ENCODE assay signal across 18 cellular contexts in the genomic region with DNA sequence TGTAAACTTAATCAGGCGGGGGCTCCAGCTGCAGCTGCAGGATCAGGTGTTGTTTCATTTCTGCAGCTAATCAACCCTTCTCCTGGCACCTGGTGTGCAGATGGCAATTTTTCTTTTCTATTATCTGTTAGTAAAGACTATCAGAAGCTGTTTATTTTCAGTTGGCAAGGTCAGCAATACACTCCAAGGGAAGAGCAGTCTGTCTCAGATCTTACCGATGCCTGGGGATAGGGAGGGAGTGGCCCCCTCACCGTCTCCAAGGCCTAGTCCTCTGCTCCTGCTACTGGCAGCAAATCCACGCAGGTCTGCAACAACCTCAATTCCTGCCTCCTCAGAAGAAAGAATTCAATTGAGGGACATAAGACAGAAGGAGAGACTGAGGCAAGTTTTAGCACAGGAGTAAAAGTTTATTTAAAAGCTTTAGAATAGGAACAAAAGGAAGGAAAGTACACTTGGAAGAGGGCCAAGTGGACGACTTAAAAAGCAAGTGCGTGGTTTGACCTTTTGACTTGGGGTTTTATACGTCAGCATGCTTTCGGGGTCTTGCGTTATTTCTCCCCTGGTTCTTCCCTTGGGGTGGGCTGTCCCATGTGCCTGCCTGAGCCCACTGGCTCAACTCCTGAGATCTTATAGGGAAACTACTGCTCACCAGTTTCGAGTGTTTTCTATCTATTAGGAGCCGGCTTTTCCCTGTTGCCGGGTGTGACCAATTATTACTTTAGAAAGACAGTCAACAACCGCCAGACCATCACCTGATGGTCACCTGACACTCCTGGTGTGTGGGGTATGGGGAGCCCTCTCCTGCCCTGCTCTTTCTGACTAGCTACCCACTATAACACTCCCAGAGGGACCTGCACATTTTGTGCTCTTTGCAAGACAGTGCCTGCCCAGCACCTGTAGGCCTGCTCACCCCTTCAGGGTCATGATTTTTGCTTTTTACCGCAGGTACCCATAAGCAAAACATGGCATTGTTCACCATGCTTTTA. TPM values are rescaled to one million over a fixed set of nuclear protein-coding genes. Genes with fewer than 3 reads are reported as not detected.
DNase-seq lines count a peak whose midpoint lies in the region; ATAC-seq and TF ChIP-seq lines count a peak whose summit lies in the region.
"Had no signal": no experiment of that assay in that cellular context is flagged by ENCODE, and none has a peak within 500 bp of the region (broad histone marks: within the 10 kb centered on the region; RNA-seq: fewer than 3 reads in every experiment).

No MANE protein-coding gene starts in this region.

- H3K4me3 ChIP-seq in OCI-LY7 (ENCODE audit: low read depth, low read length, poor library complexity, severe bottlenecking) (no peak overlapping the region), neutrophil (ENCODE audit: low read depth in 1 of 2, low read length in 1 of 2) (no peak overlapping the region)
- H3K4me3 ChIP-seq: skin epidermis, testis had no signal

- peak overlapping the region in 1 of 10 donors; percentile 18 for H3K4me3 Mint-ChIP-seq in naive thymus-derived CD8-positive, alpha-beta T cell
- H3K4me3 Mint-ChIP-seq: memory B cell had no signal

- H3K9me2 ChIP-seq in OCI-LY7 (ENCODE audit: insufficient read depth, low read length): no peaks in the 10 kb centered on the region

- TF ChIP-seq CTCF in OCI-LY7 (conservative IDR thresholded peaks at IDR 0.05; ENCODE audit: low read length) (no peak), neutrophil (IDR thresholded peaks at IDR 0.05) (no peak)

- CTCF ChIA-PET in OCI-LY7 (lab: Charles Lee; ENCODE audit: unreplicated experiment): no interaction called here

- intact Hi-C loops in OCI-LY7 (cut with micrococcal nuclease; ENCODE audit: unreplicated experiment): no loop called here

- no TSS peak for BruUV-seq in OCI-LY7 (replicated peaks; lab: Mats Ljungman, UMichigan)

- H3K9me3 ChIP-seq in OCI-LY7 (ENCODE audit: low read length): no peaks in the 10 kb centered on the region
- H3K9me3 ChIP-seq in neutrophil: no peaks in the 10 kb centered on the region
- H3K9me3 ChIP-seq: testis had no signal

- H3K27ac ChIP-seq in OCI-LY7 (ENCODE audit: low read depth, low read length, poor library complexity, severe bottlenecking) (peak overlapping the region; percentile 46), neutrophil (peak overlapping the region; percentile 45), substantia nigra (ENCODE audit: low read depth, low read length, poor library complexity, severe bottlenecking) (no peak overlapping the region)
- H3K27ac ChIP-seq: 22Rv1, brain microvascular endothelial cell, skin epidermis, testis had no signal

- H4K20me1 ChIP-seq in OCI-LY7 (ENCODE audit: insufficient read depth, low read length): no peaks in the 10 kb centered on the region

- ATAC-seq in naive thymus-derived CD8-positive, alpha-beta T cell: no peak

- peak overlapping the region; percentile 73; the same call in 1 of the 2 replicates for H2AFZ ChIP-seq in OCI-LY7 (ENCODE audit: low read length)

- no peaks in the 10 kb centered on the region for H3K79me2 ChIP-seq in OCI-LY7 (ENCODE audit: insufficient read depth, low read depth, low read length)

- no peaks in the 10 kb centered on the region for H3K27me3 ChIP-seq in neutrophil
- H3K27me3 ChIP-seq: brain microvascular endothelial cell, testis had no signal

- H3K4me1 Mint-ChIP-seq in naive thymus-derived CD8-positive, alpha-beta T cell: peaks cover 3 to 21% (median 13%) of the 10 kb centered on the region in 4 donors

- H3K36me3 ChIP-seq in OCI-LY7 (ENCODE audit: insufficient read depth, low read length) (no peaks in the 10 kb centered on the region), neutrophil (peaks cover 68% of the 10 kb centered on the region)
- H3K36me3 ChIP-seq: brain microvascular endothelial cell had no signal

- no peaks in the 10 kb centered on the region for H3K27me3 Mint-ChIP-seq in naive thymus-derived CD8-positive, alpha-beta T cell
- H3K27me3 Mint-ChIP-seq: memory B cell had no signal

- POLR2A ChIA-PET in OCI-LY7 (lab: Charles Lee): interaction anchor here (0.8 to 2.5 kb wide), 3 partner anchors 9 to 33 kb away, joined by 4 to 9 read pairs (median 4); partner anchors contain the start of genes CCR5AS and CCRL2
- POLR2A ChIA-PET in naive thymus-derived CD8-positive, alpha-beta T cell (lab: Charles Lee): no interaction called here

- H3K36me3 Mint-ChIP-seq in naive thymus-derived CD8-positive, alpha-beta T cell: no peaks in the 10 kb centered on the region
- H3K36me3 Mint-ChIP-seq: memory B cell had no signal

- no peaks in the 10 kb centered on the region for H3K9me3 Mint-ChIP-seq in naive thymus-derived CD8-positive, alpha-beta T cell
- H3K9me3 Mint-ChIP-seq: memory B cell had no signal

- peak overlapping the region; percentile 25 for H3K4me2 ChIP-seq in OCI-LY7 (ENCODE audit: low read length)

- peaks cover 43% of the 10 kb centered on the region for H3K4me1 ChIP-seq in OCI-LY7 (ENCODE audit: insufficient read depth, low read length, poor library complexity, severe bottlenecking)
- H3K4me1 ChIP-seq in neutrophil (ENCODE audit: control insufficient read depth in 1 of 2, insufficient read depth in 1 of 2, low read depth in 1 of 2, low read length in 1 of 2): no peaks in the 10 kb centered on the region
- H3K4me1 ChIP-seq: testis had no signal

- peak; percentile 4 for DNase-seq in DMS153 (lab: John Stamatoyannopoulos, UW)
- DNase-seq in DMS153 treated with DMSO at 0.1 percent for 48 hours (lab: John Stamatoyannopoulos, UW; ENCODE audit: unreplicated experiment): no peak
- DNase-seq in NCI-H1694 treated with DMSO at 0.1 percent for 48 hours (lab: John Stamatoyannopoulos, UW): peak; percentile 28
- peak; percentile 65 for DNase-seq in OCI-LY7 (ENCODE audit: low spot score)
- no peak for DNase-seq in substantia nigra (lab: John Stamatoyannopoulos, UW)
- no peak for DNase-seq in naive thymus-derived CD8-positive, alpha-beta T cell
- no peak for DNase-seq in T-helper 1 cell
- DNase-seq: activated CD8-positive, alpha-beta memory T cell treated with anti-CD3 and anti-CD28 coated beads for 24 hours; activated naive CD4-positive, alpha-beta T cell; brain microvascular endothelial cell; effector memory CD4-positive, alpha-beta T cell; foreskin fibroblast; NCI-H526; testis had no signal

- H3K27ac Mint-ChIP-seq in naive thymus-derived CD8-positive, alpha-beta T cell: peak overlapping the region in 3 of 10 donors; percentile 29 to 66 (median 33)
- H3K27ac Mint-ChIP-seq: memory B cell had no signal

RNA-seq across cellular contexts. Expression of gene CCRL2, which starts 9.4 kb away (rescaled TPM):
- 0.41 and 0.88 TPM in 2 replicates for total RNA-seq in OCI-LY7 (2014; rRNA removed; shearing (Covaris generic))
- 2.2 and 2.4 TPM in 2 replicates for total RNA-seq in OCI-LY7 (2022)
- total RNA-seq in naive thymus-derived CD8-positive, alpha-beta T cell: 1 to 10 TPM; 1.5 to 2.8 TPM
- polyA plus RNA-seq in naive thymus-derived CD8-positive, alpha-beta T cell: 1 to 10 TPM in 2 of 3 donors, not detected in 1; 1.1 to 1.2 TPM

RNA-seq across cellular contexts. Expression of gene CCR5, which starts 45.7 kb away (rescaled TPM):
- not detected in 2 replicates for total RNA-seq in OCI-LY7 (2014; rRNA removed; shearing (Covaris generic))
- not detected in 2 replicates for total RNA-seq in OCI-LY7 (2022)
- total RNA-seq in naive thymus-derived CD8-positive, alpha-beta T cell: under 1 TPM; 0.23 to 0.47 TPM
- 1 to 10 TPM in 1 of 3 donors, under 1 TPM in 1, not detected in 1; 0.27 to 4.5 TPM for polyA plus RNA-seq in naive thymus-derived CD8-positive, alpha-beta T cell

RNA-seq across cellular contexts. Expression of gene LTF, which starts 48.3 kb away (rescaled TPM):
- 3.7 TPM in 1 of 2 replicates, not detected in the other for total RNA-seq in OCI-LY7 (2014; rRNA removed; shearing (Covaris generic))
- not detected in 2 replicates for total RNA-seq in OCI-LY7 (2022)
- total RNA-seq in naive thymus-derived CD8-positive, alpha-beta T cell: not detected
- not detected for polyA plus RNA-seq in naive thymus-derived CD8-positive, alpha-beta T cell

Comparison
In these comparisons a context has a peak if more than half of its experiments do, and no peak if none do; other contexts are left out.
1. DNase-seq: peak in DMS153 (single experiment), NCI-H1694 treated with DMSO at 0.1 percent for 48 hours (single experiment) and OCI-LY7 (single experiment); none in DMS153 treated with DMSO at 0.1 percent for 48 hours (single experiment), substantia nigra (0 of 49), naive thymus-derived CD8-positive, alpha-beta T cell (0 of 10) and T-helper 1 cell (0 of 5).